ENCODE assay signal across 8 cellular contexts in the genomic region with DNA sequence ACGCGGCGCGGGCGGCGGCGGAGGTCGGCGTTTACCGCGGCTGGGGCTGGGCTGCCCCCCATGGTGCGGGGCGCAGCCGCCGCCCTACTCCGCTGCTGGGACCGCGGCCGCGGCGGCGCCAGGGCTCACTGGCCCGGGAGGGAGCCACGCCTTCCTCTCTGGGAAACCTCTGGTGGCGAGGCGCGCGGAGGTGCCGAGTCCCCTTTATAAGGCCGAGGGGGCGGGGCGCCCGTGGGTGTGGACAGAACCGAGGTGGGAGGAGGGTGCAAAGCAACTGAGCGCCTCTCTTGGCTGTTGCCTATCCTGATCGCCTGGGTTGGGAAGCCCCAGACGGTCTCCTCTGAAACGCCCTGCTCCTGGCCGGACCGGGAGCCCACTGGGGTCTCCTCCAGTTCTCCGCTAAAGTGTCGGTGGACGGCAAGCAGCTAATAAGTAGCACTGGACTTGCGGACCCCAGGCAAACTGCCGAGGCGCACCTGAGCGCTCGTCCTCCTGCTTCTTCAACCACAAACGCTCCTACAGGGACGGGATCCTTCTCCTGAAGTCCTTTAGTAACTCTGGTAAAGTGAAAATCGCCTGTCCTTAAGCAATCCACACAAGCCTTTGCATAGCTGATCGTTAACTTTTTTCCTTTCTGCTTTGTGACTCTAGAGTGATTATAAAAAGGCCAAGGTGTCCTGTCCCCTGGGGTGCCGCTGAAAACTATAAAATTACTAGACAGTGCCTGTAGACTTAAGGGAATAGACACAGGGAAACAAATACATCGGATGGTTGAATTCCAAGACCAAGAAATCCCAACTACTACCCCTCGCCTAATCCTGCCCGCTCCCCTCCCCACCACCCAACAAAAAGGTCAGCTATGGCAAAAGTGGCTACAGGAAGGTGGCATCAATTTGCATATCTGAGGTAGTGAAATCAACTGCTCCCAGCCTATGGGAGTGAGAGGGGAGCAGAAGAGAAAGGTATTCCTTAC. TPM values are rescaled to one million over a fixed set of nuclear protein-coding genes. Genes with fewer than 3 reads are reported as not detected.
DNase-seq lines count a peak whose midpoint lies in the region; ATAC-seq, FAIRE-seq and TF ChIP-seq lines count a peak whose summit lies in the region.

Gene PTGER3, minus strand, starts transcription at position 182 of the 973 bp plus-strand sequence. CDS start 239 bp downstream, outside the sequence.

- no peaks in the 10 kb centered on the region for H3K79me2 ChIP-seq in keratinocyte (ENCODE audit: control insufficient read depth, insufficient read depth, low read length)

- H4K20me1 ChIP-seq in keratinocyte (ENCODE audit: control insufficient read depth, extremely low read depth, insufficient read depth, low read length), result peaks cover 2% of the 10 kb centered on the region

- peaks cover 34% of the 10 kb centered on the region for H3K27me3 ChIP-seq in keratinocyte (ENCODE audit: control insufficient read depth, extremely low read depth, insufficient read depth, low read length)

- H3K4me1 ChIP-seq in keratinocyte (ENCODE audit: control insufficient read depth, extremely low read depth, insufficient read depth, low read length), result peaks cover 4% of the 10 kb centered on the region

- peaks cover 0 to 8% (median 0%) of the 10 kb centered on the region in 5 experiments for H3K9me3 Mint-ChIP-seq in brain

- intact Hi-C loops in T-helper 1 cell treated with Interleukin-12 subunit alpha and Interleukin-12 subunit beta and Interleukin-4 antibody, amounts not matched to agents 30 ng/mL and 1 ng/mL, for 36 hours (cut with micrococcal nuclease), result loop anchor here (2.0 to 10.0 kb wide), 4 partner anchors 33 to 636 kb away; partner anchors contain the start of genes CTH and ZRANB2

- H3K27ac ChIP-seq in keratinocyte (ENCODE audit: control insufficient read depth, insufficient read depth, low read length), result no peak within 1 kb of the TSS

- ATAC-seq in HG03354 (IDR thresholded peaks at IDR 0.05; ENCODE audit: poor library complexity, severe bottlenecking, unreplicated experiment) (peak; percentile 42), HG03025 (IDR thresholded peaks at IDR 0.05; ENCODE audit: low FRiP score, unreplicated experiment) (no peak), GM18498 (IDR thresholded peaks at IDR 0.05; ENCODE audit: unreplicated experiment) (no peak)

- H3K36me3 ChIP-seq in keratinocyte (ENCODE audit: control insufficient read depth in 2 of 2, extremely low read depth in 1 of 2, insufficient read depth in 2 of 2, low read length in 2 of 2), result no peaks in the 10 kb centered on the region

- dilution Hi-C loops in keratinocyte (cut with MboI; ENCODE audit: extremely low pct_ligation_motif_present, low sequenced_read_pairs), result no loop called here

- H3K4me3 ChIP-seq in GM08714 (ENCODE audit: low read length), result peak within 1 kb of the TSS; percentile 11; the same call in 1 of the 2 replicates
- peak within 1 kb of the TSS; percentile 14 to 43 (median 36) for H3K4me3 ChIP-seq in keratinocyte (ENCODE audit: control insufficient read depth in 2 of 3, extremely low read depth in 1 of 3, insufficient read depth in 2 of 3, low read depth in 1 of 3, low read length in 3 of 3)

- H3K9me3 ChIP-seq in keratinocyte (ENCODE audit: control insufficient read depth, low read depth, low read length), result no peaks in the 10 kb centered on the region

- H3K27ac Mint-ChIP-seq in brain, result peak within 1 kb of the TSS in 2 of 5 experiments; percentile 11 to 66

- H3K36me3 Mint-ChIP-seq in brain, result no peaks in the 10 kb centered on the region

- no peak for DNase-seq in keratinocyte (ENCODE audit: low read depth, low spot score)
- peak; percentile 53 for DNase-seq in stimulated activated CD4-positive, alpha-beta T cell treated with anti-CD3 and anti-CD28 coated beads, Interleukin-4, amount 100 ng/mL, for 1 hour

- no peak for FAIRE-seq in keratinocyte (lab: Jason Lieb, UNC)

- no peaks in the 10 kb centered on the region for H3K9me1 ChIP-seq in keratinocyte (ENCODE audit: control insufficient read depth, extremely low read depth, insufficient read depth, low read length)

- peak within 1 kb of the TSS; percentile 80 to 89 (median 84) for H3K4me3 Mint-ChIP-seq in brain

- peak within 1 kb of the TSS; percentile 85 for H2AFZ ChIP-seq in keratinocyte (ENCODE audit: control insufficient read depth, low read length)

- peaks cover 15% of the 10 kb centered on the region for H3K4me1 Mint-ChIP-seq in brain

- peaks cover 45% of the 10 kb centered on the region for H3K27me3 Mint-ChIP-seq in brain

- peak within 1 kb of the TSS; percentile 67 for H3K4me2 ChIP-seq in keratinocyte (ENCODE audit: control insufficient read depth, extremely low read depth, insufficient read depth, low read depth, low read length)

- no peak within 1 kb of the TSS for H3K9ac ChIP-seq in keratinocyte (ENCODE audit: control insufficient read depth, extremely low read depth, insufficient read depth, low read length)

- no peak for TF ChIP-seq CTCF in brain (conservative IDR thresholded peaks at IDR 0.05)
- no peak for TF ChIP-seq CTCF in keratinocyte (optimal IDR thresholded peaks at IDR 0.05 in 1 of 3, IDR thresholded peaks at IDR 0.05 in 1 of 3, conservative IDR thresholded peaks at IDR 0.05 in 1 of 3; ENCODE audit: extremely low read depth in 1 of 3, insufficient read depth in 2 of 3, low read length in 3 of 3)

RNA-seq across cellular contexts. Expression of gene PTGER3, which starts in this region (rescaled TPM):
- total RNA-seq in T-helper 1 cell treated with Interleukin-12 subunit alpha and Interleukin-12 subunit beta and Interleukin-4 antibody, amounts not matched to agents 30 ng/mL and 1 ng/mL, for 36 hours, result 8.3 and 10.0 TPM in 2 replicates
- polyA plus RNA-seq in brain (ENCODE audit: insufficient read depth, low read depth, low replicate concordance) (0.08 TPM), keratinocyte (0.04 to 0.05 TPM in 2 of 3 replicates, not detected in the other)
- polyA plus RNA-seq in keratinocyte (2011; ENCODE audit: low read depth), result 4.1 TPM
- polyA plus RNA-seq in keratinocyte (2011; cell fraction: cytosol; rRNA removed), result not detected in 2 replicates
- polyA plus RNA-seq in keratinocyte (2011; cell fraction: nucleus; rRNA removed), result 0.03 TPM in 2 replicates
- polyA plus RNA-seq in keratinocyte (2012; ENCODE audit: low replicate concordance), result 0.01 and 3.8 TPM in 2 replicates
- 0.03 TPM in 1 of 3 replicates, not detected in the others for polyA minus RNA-seq in keratinocyte
- not detected for polyA minus RNA-seq in keratinocyte (2011; cell fraction: cytosol; rRNA and poly(A)+ RNA removed)
- polyA minus RNA-seq in keratinocyte (2011; cell fraction: nucleus; rRNA and poly(A)+ RNA removed), result 0.11 and 0.16 TPM in 2 replicates
